Comparison of ENCODE assay signal across 39 cellular contexts in genomic region chr16:28086496-28087139, GRCh38. TPM values are rescaled to one million over a fixed set of nuclear protein-coding genes. Genes with fewer than 3 reads are reported as not detected.
"Had no signal": no experiment of that assay in that cellular context is flagged by ENCODE, and none has a peak within 500 bp of the region (broad histone marks: within the 10 kb centered on the region; RNA-seq: fewer than 3 reads in every experiment).

No MANE protein-coding gene starts in this region.

- H3K9me3 ChIP-seq: adrenal gland, body of pancreas, breast epithelium had no signal

- H3K27ac ChIP-seq: adrenal gland, body of pancreas, brain microvascular endothelial cell, breast epithelium, VCaP had no signal

- H3K27me3 ChIP-seq: adrenal gland, body of pancreas, brain microvascular endothelial cell, breast epithelium had no signal

- H3K4me3 ChIP-seq: adrenal gland, body of pancreas, breast epithelium had no signal

- H3K36me3 Mint-ChIP-seq: activated CD4-positive, alpha-beta memory T cell treated with anti-CD3 and anti-CD28 coated beads for 36 hours; activated naive CD4-positive, alpha-beta T cell treated with anti-CD3 and anti-CD28 coated beads, Interleukin-2, amount 50 U/mL, for 72 hours; activated naive CD8-positive, alpha-beta T cell treated with anti-CD3 and anti-CD28 coated beads for 36 hours had no signal

- H3K9me3 Mint-ChIP-seq: activated B cell treated with CpG ODN at 0.5 μM for 24 hours; activated CD4-positive, alpha-beta memory T cell treated with anti-CD3 and anti-CD28 coated beads for 36 hours; activated CD8-positive, alpha-beta T cell treated with anti-CD3 and anti-CD28 coated beads for 36 hours; activated naive CD4-positive, alpha-beta T cell treated with anti-CD3 and anti-CD28 coated beads for 36 hours; activated naive CD4-positive, alpha-beta T cell treated with anti-CD3 and anti-CD28 coated beads, Interleukin-2, amount 50 U/mL, for 72 hours; activated T-cell treated with anti-CD3 and anti-CD28 coated beads, Interleukin-2, amount 50 U/mL, for 4 hours; activated T-helper 17 cell treated with anti-CD3 and anti-CD28 coated beads, Interleukin-2, amount 50 U/mL, for 72 hours; central memory CD8-positive, alpha-beta T cell; T-helper 1 cell treated with Interleukin-12 subunit alpha and Interleukin-12 subunit beta and Interleukin-4 antibody, amounts not matched to agents 30 μg/mL and 1 μg/mL, for 36 hours; T-helper 2 cell treated with Interferon-gamma antibody and Interleukin-4, amounts not matched to agents 5 μg/mL and 100 μg/mL, for 36 hours had no signal

- ATAC-seq: activated CD8-positive, alpha-beta T cell treated with anti-CD3 and anti-CD28 coated beads for 36 hours; activated T-cell treated with anti-CD3 and anti-CD28 coated beads, Interleukin-2, amount 50 U/mL, for 4 hours; activated T-cell treated with anti-CD3 and anti-CD28 coated beads, Interleukin-2, amount 50 U/mL, for 72 hours; body of pancreas had no signal

- FAIRE-seq: astrocyte, TTC549 had no signal

- DNase-seq: activated B cell treated with CpG ODN at 0.5 μM for 24 hours; activated CD4-positive, alpha-beta memory T cell treated with anti-CD3 and anti-CD28 coated beads for 36 hours; activated CD4-positive, alpha-beta T cell treated with anti-CD3 and anti-CD28 coated beads for 4 hours; activated CD4-positive, alpha-beta T cell treated with anti-CD3 and anti-CD28 coated beads, Interleukin-2, amount 10 ng/mL, durations not matched to agents 24 days and 14 days; activated CD4-positive, alpha-beta T cell treated with anti-CD3 and anti-CD28 coated beads, Interleukin-2, amount 50 U/mL, for 1 hour; activated CD4-positive, alpha-beta T cell treated with anti-CD3 and anti-CD28 coated beads, Interleukin-2, amount 50 U/mL, for 4 hours; activated CD4-positive, CD25-positive, alpha-beta regulatory T cell treated with anti-CD3 and anti-CD28 coated beads, Interleukin-2, amount 50 U/mL, for 72 hours; activated CD8-positive, alpha-beta memory T cell treated with anti-CD3 and anti-CD28 coated beads, Interleukin-2, amount 50 U/mL, for 4 hours; activated CD8-positive, alpha-beta T cell treated with anti-CD3 and anti-CD28 coated beads for 36 hours; activated effector memory CD4-positive, alpha-beta T cell treated with anti-CD3 and anti-CD28 coated beads, Interleukin-2, amount 50 U/mL, for 16 hours; activated gamma-delta T cell treated with Interleukin-2 at 50 U/mL for 16 hours; activated naive CD4-positive, alpha-beta T cell; activated naive CD4-positive, alpha-beta T cell treated with anti-CD3 and anti-CD28 coated beads for 36 hours; activated naive CD4-positive, alpha-beta T cell treated with anti-CD3 and anti-CD28 coated beads, Interleukin-2, amount 50 U/mL, for 16 hours; activated naive CD8-positive, alpha-beta T cell treated with anti-CD3 and anti-CD28 coated beads for 36 hours; activated T-cell treated with anti-CD3 and anti-CD28 coated beads for 4 hours; activated T-cell treated with anti-CD3 and anti-CD28 coated beads, Interleukin-2, amount 50 U/mL, for 1 hour; activated T-cell treated with anti-CD3 and anti-CD28 coated beads, Interleukin-2, amount 50 U/mL, for 4 hours; activated T-cell treated with anti-CD3 and anti-CD28 coated beads, Interleukin-2, amount 50 U/mL, for 72 hours; adrenal gland; amniotic stem cell; aorta; body of pancreas; brain microvascular endothelial cell; cerebellar nuclear complex; T-helper 1 cell; T-helper 2 cell; T-helper 9 cell had no signal

- H3K27me3 Mint-ChIP-seq: activated B cell treated with CpG ODN at 0.5 μM for 24 hours; activated CD4-positive, alpha-beta memory T cell treated with anti-CD3 and anti-CD28 coated beads for 36 hours; activated CD4-positive, alpha-beta T cell treated with anti-CD3 and anti-CD28 coated beads, Interleukin-2, amount 10 ng/mL, durations not matched to agents 24 days and 14 days; activated CD8-positive, alpha-beta T cell treated with anti-CD3 and anti-CD28 coated beads for 36 hours; activated naive CD8-positive, alpha-beta T cell treated with anti-CD3 and anti-CD28 coated beads for 36 hours; activated T-helper 17 cell treated with anti-CD3 and anti-CD28 coated beads, Interleukin-2, amount 50 U/mL, for 72 hours; central memory CD8-positive, alpha-beta T cell had no signal

- H3K4me1 ChIP-seq: adrenal gland, body of pancreas, breast epithelium had no signal

- H3K27ac Mint-ChIP-seq: activated B cell treated with CpG ODN at 0.5 μM for 24 hours; activated CD4-positive, alpha-beta memory T cell treated with anti-CD3 and anti-CD28 coated beads for 36 hours; activated CD4-positive, alpha-beta T cell treated with anti-CD3 and anti-CD28 coated beads, Interleukin-2, amount 10 ng/mL, durations not matched to agents 24 days and 14 days; activated CD8-positive, alpha-beta T cell treated with anti-CD3 and anti-CD28 coated beads for 36 hours; activated naive CD4-positive, alpha-beta T cell treated with anti-CD3 and anti-CD28 coated beads for 36 hours; activated naive CD8-positive, alpha-beta T cell treated with anti-CD3 and anti-CD28 coated beads for 36 hours; activated T-cell treated with anti-CD3 and anti-CD28 coated beads, Interleukin-2, amount 50 U/mL, for 72 hours; activated T-helper 1 cell treated with anti-CD3 and anti-CD28 coated beads, Interleukin-12 subunit alpha, Interleukin-12 subunit beta, Interleukin-2, Interleukin-4 antibody, amounts not matched to agents 30 ng/mL and 10 ng/mL and 1 ng/mL, durations not matched to agents 14 hours and 24 hours and 36 hours; T-helper 1 cell treated with Interleukin-12 subunit alpha and Interleukin-12 subunit beta and Interleukin-4 antibody, amounts not matched to agents 30 μg/mL and 1 μg/mL, for 36 hours; T-helper 2 cell treated with Interferon-gamma antibody and Interleukin-4, amounts not matched to agents 5 μg/mL and 100 μg/mL, for 36 hours had no signal

- H3K36me3 ChIP-seq: adrenal gland, brain microvascular endothelial cell, breast epithelium had no signal

- H3K4me3 Mint-ChIP-seq: activated B cell treated with CpG ODN at 0.5 μM for 24 hours; activated CD4-positive, alpha-beta memory T cell treated with anti-CD3 and anti-CD28 coated beads for 36 hours; activated CD4-positive, alpha-beta T cell treated with anti-CD3 and anti-CD28 coated beads, Interleukin-2, amount 10 ng/mL, durations not matched to agents 24 days and 14 days; activated CD8-positive, alpha-beta T cell treated with anti-CD3 and anti-CD28 coated beads for 36 hours; activated naive CD4-positive, alpha-beta T cell treated with anti-CD3 and anti-CD28 coated beads for 36 hours; activated naive CD8-positive, alpha-beta T cell treated with anti-CD3 and anti-CD28 coated beads for 36 hours; activated T-cell treated with anti-CD3 and anti-CD28 coated beads, Interleukin-2, amount 50 U/mL, for 4 hours; activated T-cell treated with anti-CD3 and anti-CD28 coated beads, Interleukin-2, amount 50 U/mL, for 72 hours; activated T-helper 1 cell treated with anti-CD3 and anti-CD28 coated beads, Interleukin-12 subunit alpha, Interleukin-12 subunit beta, Interleukin-2, Interleukin-4 antibody, amounts not matched to agents 30 ng/mL and 10 ng/mL and 1 ng/mL, durations not matched to agents 14 hours and 24 hours and 36 hours; activated T-helper 17 cell treated with anti-CD3 and anti-CD28 coated beads, Interleukin-2, amount 50 U/mL, for 72 hours; central memory CD8-positive, alpha-beta T cell; T-helper 1 cell treated with Interleukin-12 subunit alpha and Interleukin-12 subunit beta and Interleukin-4 antibody, amounts not matched to agents 30 μg/mL and 1 μg/mL, for 36 hours; T-helper 2 cell treated with Interferon-gamma antibody and Interleukin-4, amounts not matched to agents 5 μg/mL and 100 μg/mL, for 36 hours had no signal

RNA-seq across cellular contexts. Expression of gene GSG1L, which starts 23.1 kb away (rescaled TPM):
- total RNA-seq: activated B cell treated with CpG ODN at 0.5 μM for 24 hours; activated CD4-positive, alpha-beta T cell treated with anti-CD3 and anti-CD28 coated beads, Interleukin-2, amount 10 ng/mL, durations not matched to agents 24 days and 14 days; activated CD8-positive, alpha-beta memory T cell treated with anti-CD3 and anti-CD28 coated beads for 36 hours; activated CD8-positive, alpha-beta T cell treated with anti-CD3 and anti-CD28 coated beads for 36 hours; activated naive CD4-positive, alpha-beta T cell treated with anti-CD3 and anti-CD28 coated beads for 36 hours; activated naive CD8-positive, alpha-beta T cell treated with anti-CD3 and anti-CD28 coated beads for 36 hours; activated T-cell treated with anti-CD3 and anti-CD28 coated beads, Interleukin-2, amount 50 U/mL, for 4 hours; activated T-cell treated with anti-CD3 and anti-CD28 coated beads, Interleukin-2, amount 50 U/mL, for 72 hours; activated T-helper 1 cell treated with anti-CD3 and anti-CD28 coated beads, Interleukin-12 subunit alpha, Interleukin-12 subunit beta, Interleukin-2, Interleukin-4 antibody, amounts not matched to agents 30 ng/mL and 10 ng/mL and 1 ng/mL, durations not matched to agents 14 hours and 24 hours and 36 hours; adrenal gland; astrocyte; body of pancreas; breast epithelium had no signal
